ENCODE assay signal across 10 cellular contexts in genomic region chr2:54561010-54561409, GRCh38.
DNase-seq lines count a peak whose midpoint lies in the region; ATAC-seq, FAIRE-seq and TF ChIP-seq lines count a peak whose summit lies in the region.
"Had no signal": no experiment of that assay in that cellular context is flagged by ENCODE, and none has a peak within 500 bp of the region (broad histone marks: within the 10 kb centered on the region; RNA-seq: fewer than 3 reads in every experiment).

No MANE protein-coding gene starts in this region.

- no peaks in the 10 kb centered on the region for H3K27me3 ChIP-seq in astrocyte (ENCODE audit: insufficient read depth, low read length)
- H3K27me3 ChIP-seq in lower lobe of right lung (ENCODE audit: low read depth), result no peaks in the 10 kb centered on the region
- H3K27me3 ChIP-seq in transverse colon, result no peaks in the 10 kb centered on the region

- peaks cover 50% of the 10 kb centered on the region for H4K20me1 ChIP-seq in astrocyte (ENCODE audit: insufficient read depth, low read length)

- peaks cover 28% of the 10 kb centered on the region for H3K4me1 ChIP-seq in astrocyte (ENCODE audit: insufficient read depth, low read length)
- H3K4me1 ChIP-seq in lower lobe of right lung, result peaks cover 77% of the 10 kb centered on the region
- peaks cover 23 to 73% (median 33%) of the 10 kb centered on the region in 4 donors for H3K4me1 ChIP-seq in transverse colon

- WGBS in transverse colon (ENCODE audit: low coverage in 1 of 2), 2 donors, result 50% methylated on average over 3 of the region's 4 CpGs; no CpG with 5 or more reads in 1 of the 2 donors

- in situ Hi-C loops in transverse colon (cut with MboI; ENCODE audit: low pct_ligation_motif_present in 1 of 4, low pct_unique_long_range_greater_than_20kb in 1 of 4, low sequenced_read_pairs in 3 of 4), result no loop called here

- no peak for TF ChIP-seq CTCF in astrocyte (IDR thresholded peaks at IDR 0.05; ENCODE audit: insufficient read depth, low read depth, low read length)
- TF ChIP-seq CTCF in lower lobe of right lung (IDR thresholded peaks at IDR 0.05), result no peak
- TF ChIP-seq CTCF in transverse colon (IDR thresholded peaks at IDR 0.05), result no peak

- H3K9me3 ChIP-seq in astrocyte (ENCODE audit: insufficient read depth, low read depth, low read length) (no peaks in the 10 kb centered on the region), lower lobe of right lung (no peaks in the 10 kb centered on the region), transverse colon (no peaks in the 10 kb centered on the region)

- no peak for ATAC-seq in lower lobe of right lung
- no peak for ATAC-seq in GM18519 (IDR thresholded peaks at IDR 0.05; ENCODE audit: low FRiP score, unreplicated experiment)

- no peaks in the 10 kb centered on the region for H3K27me3 Mint-ChIP-seq in activated naive CD4-positive, alpha-beta T cell treated with anti-CD3 and anti-CD28 coated beads, Interleukin-2, amount 50 U/mL, for 24 hours
- H3K27me3 Mint-ChIP-seq in astrocyte (ENCODE audit: low read depth, unreplicated experiment), result no peaks in the 10 kb centered on the region

- peaks cover 72% of the 10 kb centered on the region for H3K4me1 Mint-ChIP-seq in activated naive CD4-positive, alpha-beta T cell treated with anti-CD3 and anti-CD28 coated beads, Interleukin-2, amount 50 U/mL, for 24 hours
- peaks cover 43% of the 10 kb centered on the region for H3K4me1 Mint-ChIP-seq in astrocyte (ENCODE audit: low read depth, unreplicated experiment)

- H3K9ac ChIP-seq in astrocyte (ENCODE audit: low read length), result peak overlapping the region; percentile 93

- H3K27ac Mint-ChIP-seq in activated naive CD4-positive, alpha-beta T cell treated with anti-CD3 and anti-CD28 coated beads, Interleukin-2, amount 50 U/mL, for 24 hours, result peak overlapping the region; percentile 94
- peak overlapping the region; percentile 95 for H3K27ac Mint-ChIP-seq in astrocyte (ENCODE audit: unreplicated experiment)

- peaks cover 89% of the 10 kb centered on the region for H3K79me2 ChIP-seq in astrocyte (ENCODE audit: insufficient read depth, low read length)

- no peaks in the 10 kb centered on the region for H3K9me3 Mint-ChIP-seq in activated naive CD4-positive, alpha-beta T cell treated with anti-CD3 and anti-CD28 coated beads, Interleukin-2, amount 50 U/mL, for 24 hours
- no peaks in the 10 kb centered on the region for H3K9me3 Mint-ChIP-seq in astrocyte (ENCODE audit: unreplicated experiment)

- DNase-seq in activated naive CD4-positive, alpha-beta T cell (lab: John Stamatoyannopoulos, UW), result no peak
- DNase-seq in astrocyte (ENCODE audit: low read depth) (no peak), lower lobe of right lung (no peak), transverse colon (no peak), NCI-H2029 (lab: John Stamatoyannopoulos, UW) (no peak), putamen (ENCODE audit: low spot score) (no peak)
- DNase-seq: activated gamma-delta T cell, right cardiac atrium had no signal

- H3K4me3 ChIP-seq in astrocyte (ENCODE audit: insufficient read depth, low read depth, low read length), result peak overlapping the region; percentile 85
- peak overlapping the region; percentile 60 for H3K4me3 ChIP-seq in lower lobe of right lung
- peak overlapping the region in 3 of 4 donors; percentile 52 to 63 (median 61) for H3K4me3 ChIP-seq in transverse colon

- TF ChIP-seq POLR2A in transverse colon (IDR thresholded peaks at IDR 0.05), result no peak

- TF ChIP-seq EP300 in transverse colon (IDR thresholded peaks at IDR 0.05; ENCODE audit: low read depth), result no peak

- peaks cover 1% of the 10 kb centered on the region for H3K36me3 Mint-ChIP-seq in activated naive CD4-positive, alpha-beta T cell treated with anti-CD3 and anti-CD28 coated beads, Interleukin-2, amount 50 U/mL, for 24 hours
- peaks cover 4% of the 10 kb centered on the region for H3K36me3 Mint-ChIP-seq in astrocyte (ENCODE audit: low read depth, unreplicated experiment)

- peak overlapping the region; percentile 98 for H3K4me3 Mint-ChIP-seq in activated naive CD4-positive, alpha-beta T cell treated with anti-CD3 and anti-CD28 coated beads, Interleukin-2, amount 50 U/mL, for 24 hours
- peak overlapping the region; percentile 90 for H3K4me3 Mint-ChIP-seq in astrocyte (ENCODE audit: unreplicated experiment)

- intact Hi-C loops in lower lobe of right lung (cut with DNase I) (no loop called here), transverse colon (cut with DNase I; ENCODE audit: low total_unique reads) (no loop called here)

- no peak overlapping the region for H2AFZ ChIP-seq in astrocyte (ENCODE audit: low read depth, low read length)

- FAIRE-seq in astrocyte (lab: Jason Lieb, UNC), result no peak

- peak overlapping the region; percentile 90 for H3K27ac ChIP-seq in astrocyte (ENCODE audit: low read depth, low read length)
- peak overlapping the region; percentile 88 for H3K27ac ChIP-seq in lower lobe of right lung
- peak overlapping the region; percentile 91 to 98 (median 92) for H3K27ac ChIP-seq in transverse colon

- peak overlapping the region; percentile 90 for H3K4me2 ChIP-seq in astrocyte (ENCODE audit: low read length)

- no peaks in the 10 kb centered on the region for H3K36me3 ChIP-seq in astrocyte (ENCODE audit: insufficient read depth, low read length)
- no peaks in the 10 kb centered on the region for H3K36me3 ChIP-seq in lower lobe of right lung
- H3K36me3 ChIP-seq in transverse colon, result no peaks in the 10 kb centered on the region
